In the genomic region with DNA sequence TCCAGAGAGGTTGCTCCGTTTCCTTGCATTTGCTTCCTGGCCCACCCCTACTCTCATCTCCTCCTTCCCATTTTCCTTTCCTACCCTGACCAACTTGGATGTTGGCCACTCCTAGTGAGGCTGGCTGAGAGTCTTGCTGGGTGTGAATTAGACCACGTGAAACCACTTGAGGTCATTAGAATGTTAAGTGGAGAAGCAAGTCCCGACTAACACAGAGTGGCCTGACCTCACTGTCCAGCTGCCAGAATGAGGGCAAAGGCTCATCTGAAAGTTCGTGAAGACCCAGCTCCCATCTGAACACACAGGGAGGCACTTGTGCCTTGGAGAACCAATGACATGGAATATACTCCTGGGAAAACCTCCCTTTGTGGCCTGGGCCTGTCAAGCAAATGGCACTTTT, we compare ENCODE assay signal across 19 cellular contexts.
A peak's percentile ranks its signal among the peaks of the same experiment; 100 is the strongest.
DNase-seq lines count a peak whose midpoint lies in the region; ATAC-seq and TF ChIP-seq lines count a peak whose summit lies in the region.
"Had no signal": no experiment of that assay in that cellular context is flagged by ENCODE, and none has a peak within 500 bp of the region (broad histone marks: within the 10 kb centered on the region; RNA-seq: fewer than 3 reads in every experiment).

No MANE protein-coding gene starts in this region.

- H3K9me3 ChIP-seq in SK-N-SH (no peaks in the 10 kb centered on the region), thyroid gland (no peaks in the 10 kb centered on the region)
- H3K9me3 ChIP-seq: BLaER1 had no signal

- CTCF ChIA-PET in SK-N-SH (lab: Yijun Ruan, JAX), result interaction anchor here (1.0 to 1.7 kb wide), 3 partner anchors 9 to 11 kb away, joined by 4 to 6 read pairs (median 5); no protein-coding TSS in a partner anchor

- no peak for TF ChIP-seq CTCF in SK-N-SH (IDR thresholded peaks at IDR 0.05)
- TF ChIP-seq CTCF in thyroid gland (IDR thresholded peaks at IDR 0.05), result no peak

- H3K4me3 ChIP-seq in SK-N-SH (ENCODE audit: low read depth in 2 of 2, low read length in 1 of 2) (no peak overlapping the region), thyroid gland (replicated peaks in 1 of 3) (no peak overlapping the region)
- H3K4me3 ChIP-seq: A549, BLaER1 had no signal

- DNase-seq in SK-N-SH (no peak), mucosa of gallbladder (ENCODE audit: low spot score) (peak; percentile 4), thyroid gland (peak; percentile 28 to 45), NCI-H1694 (lab: John Stamatoyannopoulos, UW) (no peak)
- DNase-seq: CD4-positive, alpha-beta memory T cell; DMS153; DMS79; GDM1; GOT3; H7; HFFc6; IMR-90 had no signal

- no peak for TF ChIP-seq EP300 in SK-N-SH (IDR thresholded peaks at IDR 0.05; ENCODE audit: borderline replicate concordance in 1 of 2, low read depth in 1 of 2, low read length in 1 of 2)

- H3K36me3 ChIP-seq in SK-N-SH (replicated peaks in 1 of 2; ENCODE audit: control insufficient read depth in 1 of 2, insufficient read depth in 2 of 2, low read length in 1 of 2) (no peaks in the 10 kb centered on the region), thyroid gland (no peaks in the 10 kb centered on the region)
- H3K36me3 ChIP-seq: BLaER1 had no signal

- no peaks in the 10 kb centered on the region for H3K27me3 ChIP-seq in SK-N-SH (ENCODE audit: insufficient read depth)
- no peaks in the 10 kb centered on the region for H3K27me3 ChIP-seq in thyroid gland
- H3K27me3 ChIP-seq: BLaER1 had no signal

- no peak overlapping the region for H3K27ac ChIP-seq in SK-N-SH (ENCODE audit: low read depth in 2 of 2, low read length in 1 of 2)
- no peak overlapping the region for H3K27ac ChIP-seq in thyroid gland
- H3K27ac ChIP-seq: 22Rv1, A549, BLaER1 had no signal

- TF ChIP-seq POLR2A in thyroid gland (IDR thresholded peaks at IDR 0.05), result no peak

- POLR2A ChIA-PET in SK-N-SH (lab: Yijun Ruan, JAX), result no interaction called here

- H3K79me2 ChIP-seq in SK-N-SH (ENCODE audit: insufficient read depth), result no peaks in the 10 kb centered on the region

- ATAC-seq in SK-N-SH treated with all-trans-retinoic acid at 6 μM for 48 hours, result no peak
- no peak for ATAC-seq in HG03135 (IDR thresholded peaks at IDR 0.05; ENCODE audit: unreplicated experiment)
- ATAC-seq in GM18519 (IDR thresholded peaks at IDR 0.05; ENCODE audit: low FRiP score, unreplicated experiment), result no peak
- ATAC-seq: A549, HCT116 had no signal

- H3K4me2 ChIP-seq in SK-N-SH, result no peak overlapping the region
- H3K4me2 ChIP-seq: A549, BLaER1 had no signal

- no peak overlapping the region for H3K9ac ChIP-seq in SK-N-SH
- H3K9ac ChIP-seq: BLaER1 had no signal

- peaks cover 0 to 13% of the 10 kb centered on the region in 2 experiments; a peak in 1 of 4 replicates for H3K4me1 ChIP-seq in SK-N-SH (ENCODE audit: control insufficient read depth in 1 of 2, insufficient read depth in 2 of 2, low read depth in 1 of 2, low read length in 1 of 2)
- H3K4me1 ChIP-seq in thyroid gland, result peaks cover 6 to 7% of the 10 kb centered on the region in 2 donors
- H3K4me1 ChIP-seq: A549, BLaER1 had no signal

- H3F3A ChIP-seq in SK-N-SH (replicated peaks; ENCODE audit: insufficient read depth), result no peaks in the 10 kb centered on the region

- intact Hi-C loops in thyroid gland (cut with DNase I), result no loop called here

- no peak for TF ChIP-seq RAD21 in SK-N-SH (IDR thresholded peaks at IDR 0.05; ENCODE audit: low read length)

- no peaks in the 10 kb centered on the region for H4K20me1 ChIP-seq in SK-N-SH (ENCODE audit: insufficient read depth)
- H4K20me1 ChIP-seq: BLaER1 had no signal

- no peak overlapping the region for H2AFZ ChIP-seq in SK-N-SH (ENCODE audit: low read depth)

- 13% methylated on average over 4 of the region's 4 CpGs for WGBS in SK-N-SH (ENCODE audit: low lambda C conversion rate)
- WGBS in thyroid gland, 2 donors, result 40 to 51% methylated on average over 4 of the region's 4 CpGs

- H3K9me2 ChIP-seq in SK-N-SH, result no peaks in the 10 kb centered on the region

TF ChIP-seq in SK-N-SH treated with all-trans-retinoic acid at 6 μM for 48 hours, 23 proteins besides CTCF, POLR2A, EP300 and RAD21:
- TF ChIP-seq, protein P1, sequence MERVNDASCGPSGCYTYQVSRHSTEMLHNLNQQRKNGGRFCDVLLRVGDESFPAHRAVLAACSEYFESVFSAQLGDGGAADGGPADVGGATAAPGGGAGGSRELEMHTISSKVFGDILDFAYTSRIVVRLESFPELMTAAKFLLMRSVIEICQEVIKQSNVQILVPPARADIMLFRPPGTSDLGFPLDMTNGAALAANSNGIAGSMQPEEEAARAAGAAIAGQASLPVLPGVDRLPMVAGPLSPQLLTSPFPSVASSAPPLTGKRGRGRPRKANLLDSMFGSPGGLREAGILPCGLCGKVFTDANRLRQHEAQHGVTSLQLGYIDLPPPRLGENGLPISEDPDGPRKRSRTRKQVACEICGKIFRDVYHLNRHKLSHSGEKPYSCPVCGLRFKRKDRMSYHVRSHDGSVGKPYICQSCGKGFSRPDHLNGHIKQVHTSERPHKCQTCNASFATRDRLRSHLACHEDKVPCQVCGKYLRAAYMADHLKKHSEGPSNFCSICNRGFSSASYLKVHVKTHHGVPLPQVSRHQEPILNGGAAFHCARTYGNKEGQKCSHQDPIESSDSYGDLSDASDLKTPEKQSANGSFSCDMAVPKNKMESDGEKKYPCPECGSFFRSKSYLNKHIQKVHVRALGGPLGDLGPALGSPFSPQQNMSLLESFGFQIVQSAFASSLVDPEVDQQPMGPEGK (CRISPR knock-in tag; IDR thresholded peaks at IDR 0.05; ENCODE audit: borderline replicate concordance), result no peak
- peak; percentile 8; the same call in 1 of the 2 replicates for TF ChIP-seq ZNF70 (CRISPR knock-in tag; IDR thresholded peaks at IDR 0.05)

TF ChIP-seq in SK-N-SH, 30 proteins besides CTCF, POLR2A, EP300 and RAD21:
- TF ChIP-seq RXRA (IDR thresholded peaks at IDR 0.05; ENCODE audit: borderline replicate concordance, low read depth) (no peak), JUND (IDR thresholded peaks at IDR 0.05) (no peak), POLR2AphosphoS5 (IDR thresholded peaks at IDR 0.05; ENCODE audit: low read depth, low read length) (no peak), TAF1 (IDR thresholded peaks at IDR 0.05; ENCODE audit: borderline replicate concordance, low read depth, low read length) (no peak), FOXJ3 (CRISPR knock-in tag; IDR thresholded peaks at IDR 0.05) (no peak), EZH2phosphoT487 (IDR thresholded peaks at IDR 0.05; ENCODE audit: borderline replicate concordance, low read depth) (no peak), GATA2 (CRISPR knock-in tag; IDR thresholded peaks at IDR 0.05) (no peak), RCOR1 (IDR thresholded peaks at IDR 0.05; ENCODE audit: low read length) (no peak), NRF1 (IDR thresholded peaks at IDR 0.05; ENCODE audit: low read depth, low read length) (no peak)
- TF ChIP-seq, protein P2, sequence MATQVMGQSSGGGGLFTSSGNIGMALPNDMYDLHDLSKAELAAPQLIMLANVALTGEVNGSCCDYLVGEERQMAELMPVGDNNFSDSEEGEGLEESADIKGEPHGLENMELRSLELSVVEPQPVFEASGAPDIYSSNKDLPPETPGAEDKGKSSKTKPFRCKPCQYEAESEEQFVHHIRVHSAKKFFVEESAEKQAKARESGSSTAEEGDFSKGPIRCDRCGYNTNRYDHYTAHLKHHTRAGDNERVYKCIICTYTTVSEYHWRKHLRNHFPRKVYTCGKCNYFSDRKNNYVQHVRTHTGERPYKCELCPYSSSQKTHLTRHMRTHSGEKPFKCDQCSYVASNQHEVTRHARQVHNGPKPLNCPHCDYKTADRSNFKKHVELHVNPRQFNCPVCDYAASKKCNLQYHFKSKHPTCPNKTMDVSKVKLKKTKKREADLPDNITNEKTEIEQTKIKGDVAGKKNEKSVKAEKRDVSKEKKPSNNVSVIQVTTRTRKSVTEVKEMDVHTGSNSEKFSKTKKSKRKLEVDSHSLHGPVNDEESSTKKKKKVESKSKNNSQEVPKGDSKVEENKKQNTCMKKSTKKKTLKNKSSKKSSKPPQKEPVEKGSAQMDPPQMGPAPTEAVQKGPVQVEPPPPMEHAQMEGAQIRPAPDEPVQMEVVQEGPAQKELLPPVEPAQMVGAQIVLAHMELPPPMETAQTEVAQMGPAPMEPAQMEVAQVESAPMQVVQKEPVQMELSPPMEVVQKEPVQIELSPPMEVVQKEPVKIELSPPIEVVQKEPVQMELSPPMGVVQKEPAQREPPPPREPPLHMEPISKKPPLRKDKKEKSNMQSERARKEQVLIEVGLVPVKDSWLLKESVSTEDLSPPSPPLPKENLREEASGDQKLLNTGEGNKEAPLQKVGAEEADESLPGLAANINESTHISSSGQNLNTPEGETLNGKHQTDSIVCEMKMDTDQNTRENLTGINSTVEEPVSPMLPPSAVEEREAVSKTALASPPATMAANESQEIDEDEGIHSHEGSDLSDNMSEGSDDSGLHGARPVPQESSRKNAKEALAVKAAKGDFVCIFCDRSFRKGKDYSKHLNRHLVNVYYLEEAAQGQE (IDR thresholded peaks at IDR 0.05; ENCODE audit: low read depth, low read length), result no peak
TF ChIP-seq in SK-N-SH: peak in this region for 0.

Comparison
In these comparisons a context has a peak if more than half of its experiments do, and no peak if none do; other contexts are left out.
1. DNase-seq: peak in mucosa of gallbladder (single experiment) and thyroid gland (2 of 2); none in SK-N-SH (single experiment) and NCI-H1694 (single experiment).